22 cellular contexts compared by ENCODE assay signal in the genomic region with DNA sequence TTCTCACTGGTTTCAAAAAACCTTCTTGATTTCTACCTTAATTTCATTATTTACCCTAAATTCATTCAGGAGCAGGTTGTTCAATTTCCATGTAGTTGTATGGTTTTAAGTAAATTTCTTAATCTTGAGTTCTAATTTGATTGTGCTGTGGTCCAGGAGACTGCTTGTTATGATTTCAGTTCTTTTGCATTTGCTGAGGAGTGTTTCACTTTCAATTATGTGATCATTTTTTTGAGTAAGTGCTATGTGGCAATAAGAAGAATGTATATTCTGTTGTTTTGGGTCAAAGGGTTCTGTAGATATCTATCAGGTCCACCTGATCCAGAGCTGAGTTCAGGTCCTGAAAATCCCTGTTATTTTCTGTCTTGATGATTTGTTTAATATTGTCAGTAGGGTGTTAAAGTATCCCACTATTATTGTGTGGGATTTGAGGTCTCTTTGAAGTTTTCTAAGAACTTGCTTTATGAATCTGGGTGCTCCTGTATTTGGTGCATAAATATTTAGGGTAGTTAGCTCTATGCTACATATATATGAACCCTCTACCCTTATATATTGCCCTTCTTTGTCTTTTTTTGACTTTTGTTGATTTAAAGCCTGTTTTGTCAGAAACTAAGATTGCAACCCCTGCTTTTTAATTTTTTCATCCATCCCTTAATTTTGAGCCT.
DNase-seq lines count a peak whose midpoint lies in the region; ATAC-seq lines count a peak whose summit lies in the region.
"Had no signal": no experiment of that assay in that cellular context is flagged by ENCODE, and none has a peak within 500 bp of the region (broad histone marks: within the 10 kb centered on the region; RNA-seq: fewer than 3 reads in every experiment).

No MANE protein-coding gene starts in this region.

- CTCF ChIA-PET in activated CD4-positive, alpha-beta T cell treated with anti-CD3 and anti-CD28 coated beads, Interleukin-2, amount 10 ng/mL, durations not matched to agents 7 days and 5 days (lab: Charles Lee) = no interaction called here
- CTCF ChIA-PET in activated naive CD4-positive, alpha-beta T cell treated with anti-CD3 and anti-CD28 coated beads, Interleukin-2, amount 10 ng/mL, durations not matched to agents 7 days and 5 days (lab: Charles Lee) = interaction anchor here (0.6 to 1.3 kb wide), 4 partner anchors 28 to 117 kb away, joined by 3 to 7 read pairs (median 3); no protein-coding TSS in a partner anchor
- CTCF ChIA-PET in activated naive CD4-positive, alpha-beta T cell treated with anti-CD3 and anti-CD28 coated beads for 36 hours (lab: Charles Lee) = interaction anchor here (2.4 kb wide), 1 partner anchor 28 kb away, joined by 6 read pairs; no protein-coding TSS in a partner anchor

- H3K36me3 Mint-ChIP-seq in activated CD4-positive, alpha-beta T cell treated with anti-CD3 and anti-CD28 coated beads, Interleukin-2, amount 10 ng/mL, durations not matched to agents 7 days and 5 days (ENCODE audit: low read depth) = peaks cover 47% of the 10 kb centered on the region
- H3K36me3 Mint-ChIP-seq in activated naive CD4-positive, alpha-beta T cell treated with anti-CD3 and anti-CD28 coated beads, Interleukin-2, amount 10 ng/mL, durations not matched to agents 7 days and 5 days = peaks cover 31% of the 10 kb centered on the region
- peaks cover 2% of the 10 kb centered on the region for H3K36me3 Mint-ChIP-seq in activated naive CD4-positive, alpha-beta T cell treated with anti-CD3 and anti-CD28 coated beads for 36 hours (ENCODE audit: low read depth)
- H3K36me3 Mint-ChIP-seq in T-helper 2 cell treated with Interferon-gamma antibody and Interleukin-4, amounts not matched to agents 5 μg/mL and 100 μg/mL, for 36 hours (ENCODE audit: low read depth) = peaks cover 35% of the 10 kb centered on the region
- H3K36me3 Mint-ChIP-seq: CD8-positive, alpha-beta T cell had no signal

- ATAC-seq in stimulated activated naive CD8-positive, alpha-beta T cell treated with anti-CD3 and anti-CD28 coated beads, Interleukin-15, amount 100 ng/mL, for 72 hours = peak; percentile 64
- no peak for ATAC-seq in HG02759 (IDR thresholded peaks at IDR 0.05; ENCODE audit: unreplicated experiment)
- ATAC-seq: CD8-positive, alpha-beta T cell; HepG2; K562 had no signal

- no peak for DNase-seq in activated CD4-positive, alpha-beta T cell treated with anti-CD3 and anti-CD28 coated beads, Interleukin-2, amount 10 ng/mL, durations not matched to agents 7 days and 5 days
- no peak for DNase-seq in activated CD4-positive, alpha-beta T cell treated with anti-CD3 and anti-CD28 coated beads, Interleukin-2, amount 50 U/mL, for 4 hours
- no peak for DNase-seq in activated naive CD4-positive, alpha-beta T cell treated with anti-CD3 and anti-CD28 coated beads, Interleukin-2, amount 10 ng/mL, durations not matched to agents 7 days and 5 days
- DNase-seq in activated naive CD4-positive, alpha-beta T cell treated with anti-CD3 and anti-CD28 coated beads for 36 hours = no peak
- no peak for DNase-seq in T-helper 2 cell treated with Interferon-gamma antibody and Interleukin-4, amounts not matched to agents 5 μg/mL and 100 μg/mL, for 36 hours (ENCODE audit: low spot score)
- no peak for DNase-seq in stimulated activated naive CD8-positive, alpha-beta T cell treated with anti-CD3 and anti-CD28 coated beads, Interleukin-15, amount 100 ng/mL, for 72 hours
- DNase-seq: AML-193; C1 segment of cervical spinal cord; CD8-positive, alpha-beta T cell; GM23248; H9; HFFc6; NCI-H1092; NCI-H1436 treated with DMSO at 0.1 percent for 48 hours; NCI-H1930; NCI-H510A treated with DMSO at 0.1 percent for 48 hours; NCI-H748 treated with DMSO at 0.1 percent for 48 hours; NK-92 treated with Interleukin-12 subunit alpha and Interleukin-12 subunit beta, amount 100 ng/mL, for 24 hours; SHP77 treated with DMSO at 0.1 percent for 48 hours had no signal

- H3K4me1 Mint-ChIP-seq in activated CD4-positive, alpha-beta T cell treated with anti-CD3 and anti-CD28 coated beads, Interleukin-2, amount 10 ng/mL, durations not matched to agents 7 days and 5 days = peaks cover 29% of the 10 kb centered on the region
- peaks cover 29% of the 10 kb centered on the region for H3K4me1 Mint-ChIP-seq in activated naive CD4-positive, alpha-beta T cell treated with anti-CD3 and anti-CD28 coated beads, Interleukin-2, amount 10 ng/mL, durations not matched to agents 7 days and 5 days
- peaks cover 14% of the 10 kb centered on the region for H3K4me1 Mint-ChIP-seq in activated naive CD4-positive, alpha-beta T cell treated with anti-CD3 and anti-CD28 coated beads for 36 hours (ENCODE audit: low read depth)
- H3K4me1 Mint-ChIP-seq in T-helper 2 cell treated with Interferon-gamma antibody and Interleukin-4, amounts not matched to agents 5 μg/mL and 100 μg/mL, for 36 hours (ENCODE audit: low read depth) = peaks cover 23% of the 10 kb centered on the region
- peaks cover 25% of the 10 kb centered on the region for H3K4me1 Mint-ChIP-seq in stimulated activated naive CD8-positive, alpha-beta T cell treated with anti-CD3 and anti-CD28 coated beads, Interleukin-15, amount 100 ng/mL, for 72 hours
- H3K4me1 Mint-ChIP-seq: H9 had no signal

- intact Hi-C loops in activated naive CD4-positive, alpha-beta T cell treated with anti-CD3 and anti-CD28 coated beads for 36 hours (cut with micrococcal nuclease) = no loop called here

- POLR2A ChIA-PET in activated CD4-positive, alpha-beta T cell treated with anti-CD3 and anti-CD28 coated beads, Interleukin-2, amount 10 ng/mL, durations not matched to agents 7 days and 5 days (lab: Charles Lee) = no interaction called here

- H3K9me3 Mint-ChIP-seq in activated CD4-positive, alpha-beta T cell treated with anti-CD3 and anti-CD28 coated beads, Interleukin-2, amount 10 ng/mL, durations not matched to agents 7 days and 5 days = peaks cover 45% of the 10 kb centered on the region
- peaks cover 37% of the 10 kb centered on the region for H3K9me3 Mint-ChIP-seq in activated naive CD4-positive, alpha-beta T cell treated with anti-CD3 and anti-CD28 coated beads, Interleukin-2, amount 10 ng/mL, durations not matched to agents 7 days and 5 days
- peaks cover 25% of the 10 kb centered on the region for H3K9me3 Mint-ChIP-seq in activated naive CD4-positive, alpha-beta T cell treated with anti-CD3 and anti-CD28 coated beads for 36 hours
- H3K9me3 Mint-ChIP-seq in T-helper 2 cell treated with Interferon-gamma antibody and Interleukin-4, amounts not matched to agents 5 μg/mL and 100 μg/mL, for 36 hours = peaks cover 59% of the 10 kb centered on the region
- peaks cover 36 to 54% of the 10 kb centered on the region in 2 donors for H3K9me3 Mint-ChIP-seq in stimulated activated naive CD8-positive, alpha-beta T cell treated with anti-CD3 and anti-CD28 coated beads, Interleukin-15, amount 100 ng/mL, for 72 hours
- H3K9me3 Mint-ChIP-seq: HFFc6 had no signal

- no peak overlapping the region for H3K4me3 Mint-ChIP-seq in activated CD4-positive, alpha-beta T cell treated with anti-CD3 and anti-CD28 coated beads, Interleukin-2, amount 10 ng/mL, durations not matched to agents 7 days and 5 days
- H3K4me3 Mint-ChIP-seq in activated naive CD4-positive, alpha-beta T cell treated with anti-CD3 and anti-CD28 coated beads, Interleukin-2, amount 10 ng/mL, durations not matched to agents 7 days and 5 days = no peak overlapping the region
- H3K4me3 Mint-ChIP-seq in activated naive CD4-positive, alpha-beta T cell treated with anti-CD3 and anti-CD28 coated beads for 36 hours = no peak overlapping the region
- peak overlapping the region; percentile 11 for H3K4me3 Mint-ChIP-seq in T-helper 2 cell treated with Interferon-gamma antibody and Interleukin-4, amounts not matched to agents 5 μg/mL and 100 μg/mL, for 36 hours
- H3K4me3 Mint-ChIP-seq in stimulated activated naive CD8-positive, alpha-beta T cell treated with anti-CD3 and anti-CD28 coated beads, Interleukin-15, amount 100 ng/mL, for 72 hours = peak overlapping the region in 1 of 2 donors; percentile 38
- H3K4me3 Mint-ChIP-seq: CD8-positive, alpha-beta T cell; H9; HFFc6 had no signal

- H3K27ac Mint-ChIP-seq in activated CD4-positive, alpha-beta T cell treated with anti-CD3 and anti-CD28 coated beads, Interleukin-2, amount 10 ng/mL, durations not matched to agents 7 days and 5 days = peak overlapping the region; percentile 37
- H3K27ac Mint-ChIP-seq in activated naive CD4-positive, alpha-beta T cell treated with anti-CD3 and anti-CD28 coated beads, Interleukin-2, amount 10 ng/mL, durations not matched to agents 7 days and 5 days = peak overlapping the region; percentile 67
- H3K27ac Mint-ChIP-seq in activated naive CD4-positive, alpha-beta T cell treated with anti-CD3 and anti-CD28 coated beads for 36 hours = no peak overlapping the region
- H3K27ac Mint-ChIP-seq in T-helper 2 cell treated with Interferon-gamma antibody and Interleukin-4, amounts not matched to agents 5 μg/mL and 100 μg/mL, for 36 hours = peak overlapping the region; percentile 72
- H3K27ac Mint-ChIP-seq in stimulated activated naive CD8-positive, alpha-beta T cell treated with anti-CD3 and anti-CD28 coated beads, Interleukin-15, amount 100 ng/mL, for 72 hours = peak overlapping the region in 1 of 2 donors; percentile 23
- H3K27ac Mint-ChIP-seq: CD8-positive, alpha-beta T cell; HFFc6 had no signal

- H3K27me3 Mint-ChIP-seq in activated CD4-positive, alpha-beta T cell treated with anti-CD3 and anti-CD28 coated beads, Interleukin-2, amount 10 ng/mL, durations not matched to agents 7 days and 5 days = peaks cover 6% of the 10 kb centered on the region
- H3K27me3 Mint-ChIP-seq in activated naive CD4-positive, alpha-beta T cell treated with anti-CD3 and anti-CD28 coated beads, Interleukin-2, amount 10 ng/mL, durations not matched to agents 7 days and 5 days = peaks cover 4% of the 10 kb centered on the region
- peaks cover 2% of the 10 kb centered on the region for H3K27me3 Mint-ChIP-seq in activated naive CD4-positive, alpha-beta T cell treated with anti-CD3 and anti-CD28 coated beads for 36 hours (ENCODE audit: low read depth)
- peaks cover 7% of the 10 kb centered on the region for H3K27me3 Mint-ChIP-seq in T-helper 2 cell treated with Interferon-gamma antibody and Interleukin-4, amounts not matched to agents 5 μg/mL and 100 μg/mL, for 36 hours (ENCODE audit: low read depth)
- H3K27me3 Mint-ChIP-seq in stimulated activated naive CD8-positive, alpha-beta T cell treated with anti-CD3 and anti-CD28 coated beads, Interleukin-15, amount 100 ng/mL, for 72 hours = peaks cover 8% of the 10 kb centered on the region
